Comparison of ENCODE assay signal across 2 cellular contexts in the genomic region with DNA sequence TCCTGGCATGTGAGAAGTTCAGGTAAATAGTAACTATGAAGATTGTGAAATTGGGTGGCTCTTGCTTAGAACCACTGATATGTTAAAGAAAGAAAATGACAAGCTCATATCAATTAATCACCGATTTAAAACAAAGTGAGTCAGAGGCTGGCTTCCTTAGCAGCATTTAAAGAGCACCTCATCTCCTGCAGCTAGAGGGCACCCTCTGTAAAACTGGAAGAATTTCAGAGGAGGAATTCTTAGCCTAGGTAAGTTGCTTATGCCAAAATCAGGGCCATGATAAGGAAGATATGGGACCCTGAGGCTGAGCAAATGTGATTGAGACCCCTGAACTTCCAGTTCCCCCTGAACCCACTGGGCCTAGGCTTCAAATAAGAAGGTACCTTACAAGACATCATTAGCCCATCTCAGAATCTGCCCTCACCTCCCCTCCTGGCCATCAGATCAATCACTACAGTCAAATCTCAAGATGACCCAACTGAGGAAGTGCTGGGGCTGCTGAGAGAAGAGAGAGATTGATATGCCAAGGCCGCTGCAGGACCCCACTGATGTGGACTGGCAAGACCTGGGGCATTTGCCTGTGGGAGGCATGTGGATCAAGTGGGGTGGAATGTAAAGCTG.
TF ChIP-seq lines count a peak whose summit lies in the region.

No MANE protein-coding gene starts in this region.

TF ChIP-seq in GM23338, 12 proteins besides CTCF, POLR2A, EP300 and RAD21 (continues in another document):
- TF ChIP-seq EZH2phosphoT487 (IDR thresholded peaks at IDR 0.05; ENCODE audit: unreplicated experiment) (no peak), ZNF114 (CRISPR knock-in tag; IDR thresholded peaks at IDR 0.05) (no peak), NANOG (IDR thresholded peaks at IDR 0.05; ENCODE audit: borderline replicate concordance) (no peak), ZNF331 (CRISPR knock-in tag; IDR thresholded peaks at IDR 0.05; ENCODE audit: low read depth) (no peak), CREB1 (CRISPR knock-in tag; IDR thresholded peaks at IDR 0.05; ENCODE audit: low read depth) (no peak), JUNB (IDR thresholded peaks at IDR 0.05; ENCODE audit: unreplicated experiment) (no peak), ETS1 (IDR thresholded peaks at IDR 0.05) (no peak), EZH2 (IDR thresholded peaks at IDR 0.05; ENCODE audit: low read depth, unreplicated experiment) (no peak)
- TF ChIP-seq, protein P1, sequence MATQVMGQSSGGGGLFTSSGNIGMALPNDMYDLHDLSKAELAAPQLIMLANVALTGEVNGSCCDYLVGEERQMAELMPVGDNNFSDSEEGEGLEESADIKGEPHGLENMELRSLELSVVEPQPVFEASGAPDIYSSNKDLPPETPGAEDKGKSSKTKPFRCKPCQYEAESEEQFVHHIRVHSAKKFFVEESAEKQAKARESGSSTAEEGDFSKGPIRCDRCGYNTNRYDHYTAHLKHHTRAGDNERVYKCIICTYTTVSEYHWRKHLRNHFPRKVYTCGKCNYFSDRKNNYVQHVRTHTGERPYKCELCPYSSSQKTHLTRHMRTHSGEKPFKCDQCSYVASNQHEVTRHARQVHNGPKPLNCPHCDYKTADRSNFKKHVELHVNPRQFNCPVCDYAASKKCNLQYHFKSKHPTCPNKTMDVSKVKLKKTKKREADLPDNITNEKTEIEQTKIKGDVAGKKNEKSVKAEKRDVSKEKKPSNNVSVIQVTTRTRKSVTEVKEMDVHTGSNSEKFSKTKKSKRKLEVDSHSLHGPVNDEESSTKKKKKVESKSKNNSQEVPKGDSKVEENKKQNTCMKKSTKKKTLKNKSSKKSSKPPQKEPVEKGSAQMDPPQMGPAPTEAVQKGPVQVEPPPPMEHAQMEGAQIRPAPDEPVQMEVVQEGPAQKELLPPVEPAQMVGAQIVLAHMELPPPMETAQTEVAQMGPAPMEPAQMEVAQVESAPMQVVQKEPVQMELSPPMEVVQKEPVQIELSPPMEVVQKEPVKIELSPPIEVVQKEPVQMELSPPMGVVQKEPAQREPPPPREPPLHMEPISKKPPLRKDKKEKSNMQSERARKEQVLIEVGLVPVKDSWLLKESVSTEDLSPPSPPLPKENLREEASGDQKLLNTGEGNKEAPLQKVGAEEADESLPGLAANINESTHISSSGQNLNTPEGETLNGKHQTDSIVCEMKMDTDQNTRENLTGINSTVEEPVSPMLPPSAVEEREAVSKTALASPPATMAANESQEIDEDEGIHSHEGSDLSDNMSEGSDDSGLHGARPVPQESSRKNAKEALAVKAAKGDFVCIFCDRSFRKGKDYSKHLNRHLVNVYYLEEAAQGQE (IDR thresholded peaks at IDR 0.05; ENCODE audit: unreplicated experiment): no peak

TF ChIP-seq in H1, 55 proteins besides CTCF, POLR2A, EP300 and RAD21:
- TF ChIP-seq RXRA (IDR thresholded peaks at IDR 0.05; ENCODE audit: insufficient read depth, low read depth, low read length) (no peak), JUND (IDR thresholded peaks at IDR 0.05; ENCODE audit: low read length) (0 out of 2 replicates have a peak, but pooled peaks have one; percentile 29)
